ENCODE assay signal across 8 cellular contexts in genomic region chr19:12550951-12551832, GRCh38. TPM values are rescaled to one million over a fixed set of nuclear protein-coding genes. Genes with fewer than 3 reads are reported as not detected.
DNase-seq lines count a peak whose midpoint lies in the region; TF ChIP-seq lines count a peak whose summit lies in the region.

Gene ZNF564, minus strand, starts transcription at chr19:12551482. Its CDS starts 150 bp downstream, at chr19:12551332.

- DNase-seq in ELF-1 (ENCODE audit: low read depth, low spot score) (peak; percentile 99), H7 (peak; percentile 99), M059J (ENCODE audit: low read depth) (peak; percentile 99), SHP77 (lab: John Stamatoyannopoulos, UW) (peak; percentile 99), fibroblast of villous mesenchyme (ENCODE audit: low read depth) (peak; percentile 98), stomach (peak; percentile 95)
- peak; percentile 96 for DNase-seq in activated effector memory CD4-positive, alpha-beta T cell treated with anti-CD3 and anti-CD28 coated beads, Interleukin-2, amount 50 U/mL, for 16 hours

- H3F3A ChIP-seq in neural cell (ENCODE audit: insufficient read depth, low read length, poor library complexity, severe bottlenecking), result peaks cover 6% of the 10 kb centered on the region

- H3K79me2 ChIP-seq in neural cell (replicated peaks; ENCODE audit: insufficient read depth, low read length), result peaks cover 31% of the 10 kb centered on the region

- no peak for TF ChIP-seq EP300 in neural cell (conservative IDR thresholded peaks at IDR 0.05; ENCODE audit: poor library complexity, severe bottlenecking)
- peak; percentile 25 for TF ChIP-seq EP300 in stomach (IDR thresholded peaks at IDR 0.05)

- TF ChIP-seq CTCF in fibroblast of villous mesenchyme (IDR thresholded peaks at IDR 0.05; ENCODE audit: insufficient read depth, low read depth, low read length), result peak; percentile 15
- peak; percentile 41 for TF ChIP-seq CTCF in neural cell (IDR thresholded peaks at IDR 0.05; ENCODE audit: poor library complexity, severe bottlenecking)
- TF ChIP-seq CTCF in stomach (IDR thresholded peaks at IDR 0.05), result no peak

- TF ChIP-seq RAD21 in neural cell (conservative IDR thresholded peaks at IDR 0.05), result peak; percentile 46

- no peaks in the 10 kb centered on the region for H4K20me1 ChIP-seq in neural cell (ENCODE audit: insufficient read depth)

- H3K27me3 ChIP-seq in H7 (ENCODE audit: control insufficient read depth, insufficient read depth, low read length), result no peaks in the 10 kb centered on the region
- no peaks in the 10 kb centered on the region for H3K27me3 ChIP-seq in neural cell (ENCODE audit: insufficient read depth, low read depth, low read length)
- H3K27me3 ChIP-seq in stomach, result peaks cover 0 to 8% (median 0%) of the 10 kb centered on the region in 3 donors

- H3K9ac ChIP-seq in neural cell (ENCODE audit: low read length), result peak within 1 kb of the TSS; percentile 95

- peak within 1 kb of the TSS; percentile 87 for H2AFZ ChIP-seq in neural cell (ENCODE audit: low read depth, low read length)

- H3K4me1 ChIP-seq in stomach, result peaks cover 18 to 61% (median 44%) of the 10 kb centered on the region in 4 donors

- peak within 1 kb of the TSS; percentile 82 for H3K4me3 ChIP-seq in H7 (ENCODE audit: insufficient read depth, low read depth, low read length)
- H3K4me3 ChIP-seq in fibroblast of villous mesenchyme (ENCODE audit: low read depth, low read length), result peak within 1 kb of the TSS; percentile 93
- H3K4me3 ChIP-seq in neural cell (ENCODE audit: low read length), result peak within 1 kb of the TSS; percentile 90
- H3K4me3 ChIP-seq in stomach, result peak within 1 kb of the TSS; percentile 70 to 84 (median 76)

- no peaks in the 10 kb centered on the region for H3K9me3 ChIP-seq in neural cell (ENCODE audit: low read length)
- H3K9me3 ChIP-seq in stomach, result no peaks in the 10 kb centered on the region

- intact Hi-C loops in stomach (cut with DNase I; ENCODE audit: low total_unique reads), result no loop called here

- H3K4me2 ChIP-seq in neural cell (ENCODE audit: low read length), result peak within 1 kb of the TSS; percentile 88

- H3K9me2 ChIP-seq in neural cell (ENCODE audit: insufficient read depth, low read length), result no peaks in the 10 kb centered on the region

- peak in 1 of 4 donors; percentile 51 for TF ChIP-seq POLR2A in stomach (IDR thresholded peaks at IDR 0.05)

- H3K36me3 ChIP-seq in H7 (replicated peaks; ENCODE audit: control insufficient read depth, insufficient read depth, low read length) (peaks cover 1% of the 10 kb centered on the region; the same call in 1 of the 2 replicates), neural cell (ENCODE audit: insufficient read depth, low read length) (no peaks in the 10 kb centered on the region), stomach (peaks cover 3 to 23% (median 9%) of the 10 kb centered on the region in 4 donors)

- H3K27ac ChIP-seq in neural cell (ENCODE audit: low read length) (peak within 1 kb of the TSS; percentile 95), stomach (peak within 1 kb of the TSS; percentile 94 to 98 (median 96))

- 0 to 1% (median 0%) methylated on average over 19 to 55 of the region's 55 CpGs for WGBS in stomach, 5 donors

TF ChIP-seq in neural cell, 6 proteins besides CTCF, POLR2A, EP300 and RAD21:
- no peak for TF ChIP-seq SMC3 (conservative IDR thresholded peaks at IDR 0.05; ENCODE audit: poor library complexity)
- TF ChIP-seq POLR2AphosphoS5 (IDR thresholded peaks at IDR 0.05), result peak; percentile 86
- no peak for TF ChIP-seq EZH2 (IDR thresholded peaks at IDR 0.05; ENCODE audit: borderline replicate concordance, insufficient read depth, low read length, poor library complexity, severe bottlenecking)
- TF ChIP-seq REST (IDR thresholded peaks at IDR 0.05; ENCODE audit: borderline replicate concordance), result peak; percentile 61
- peak; percentile 87 for TF ChIP-seq MXI1 (conservative IDR thresholded peaks at IDR 0.05; ENCODE audit: poor library complexity, severe bottlenecking)
- TF ChIP-seq TAF1 (IDR thresholded peaks at IDR 0.05; ENCODE audit: low read depth), result peak; percentile 59

RNA-seq across cellular contexts. Expression of gene ZNF564, which starts in this region (rescaled TPM):
- 2.7 and 3.5 TPM in 2 replicates for total RNA-seq in H7 (2014; rRNA removed; shearing (Covaris generic))
- total RNA-seq in M059J (2014; rRNA removed; shearing (Covaris generic)), result 4.5 and 8.7 TPM in 2 replicates
- 6.0 and 6.4 TPM in 2 replicates for total RNA-seq in fibroblast of villous mesenchyme
- 7.3 and 7.6 TPM in 2 replicates for polyA plus RNA-seq in neural cell
- 47.7 and 57.4 TPM in 2 replicates for polyA minus RNA-seq in neural cell
- total RNA-seq in stomach, result 10 to 100 TPM in 2 of 5 donors, 1 to 10 TPM in 3; 4.9 to 74.1 (median 9.4) TPM
- 1 to 10 TPM; 4.7 to 6.4 (median 5.0) TPM for polyA plus RNA-seq in stomach

Comparison
In these comparisons a context has a peak if more than half of its experiments do, and no peak if none do; other contexts are left out.
1. Peak in every context shown above with its lines: DNase-seq, H3K4me3 ChIP-seq and H3K27ac ChIP-seq.
2. CTCF ChIP-seq: peak in fibroblast of villous mesenchyme (single experiment) and neural cell (single experiment); none in stomach (0 of 7).